Comparison of ENCODE assay signal across 18 cellular contexts in the genomic region with DNA sequence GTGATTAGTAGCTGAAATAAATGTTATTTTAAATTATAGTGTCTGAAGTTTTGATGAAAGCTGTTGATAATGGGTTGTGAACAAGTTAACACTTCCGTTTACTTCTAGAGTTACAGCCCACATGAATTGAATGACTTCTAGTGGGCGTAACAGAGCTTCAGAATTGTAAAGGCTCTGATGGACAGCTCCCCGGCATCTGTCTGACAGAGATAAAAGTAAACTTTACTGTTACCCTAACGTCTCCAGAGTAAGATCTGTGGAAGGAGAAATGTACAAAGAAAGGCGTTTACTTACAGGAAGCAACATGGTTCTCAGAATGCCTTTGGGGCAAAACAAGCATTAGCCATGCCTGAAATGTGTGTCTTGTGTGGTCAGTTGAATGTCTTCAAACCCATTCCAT.
"Had no signal": no experiment of that assay in that cellular context is flagged by ENCODE, and none has a peak within 500 bp of the region (broad histone marks: within the 10 kb centered on the region; RNA-seq: fewer than 3 reads in every experiment).

No MANE protein-coding gene starts in this region.

- DNase-seq: activated B cell treated with CpG ODN at 0.5 μM for 24 hours; activated CD4-positive, alpha-beta memory T cell treated with anti-CD3 and anti-CD28 coated beads for 36 hours; activated CD4-positive, alpha-beta T cell treated with anti-CD3 and anti-CD28 coated beads for 4 hours; effector CD4-positive, alpha-beta T cell; esophagus squamous epithelium; hippocampal formation; occipital lobe; psoas muscle; right cardiac atrium; stimulated activated CD4-positive, alpha-beta T cell treated with anti-CD3 and anti-CD28 coated beads, Interleukin-2, amount 100 ng/mL, for 48 hours; T1000; transverse colon; uterus had no signal

- H3K27ac Mint-ChIP-seq: activated B cell treated with CpG ODN at 0.5 μM for 24 hours; activated CD4-positive, alpha-beta memory T cell treated with anti-CD3 and anti-CD28 coated beads for 36 hours; activated naive CD8-positive, alpha-beta T cell; mesothelial cell of epicardium; nephron; stimulated activated naive CD8-positive, alpha-beta T cell treated with anti-CD3 and anti-CD28 coated beads, Interleukin-15, Interleukin-2, amounts not matched to agents 100 ng/mL and 50 ng/mL, for 24 hours had no signal

- H3K9me3 ChIP-seq: esophagus squamous epithelium, psoas muscle, transverse colon, uterus had no signal

- H3K4me1 ChIP-seq: psoas muscle, transverse colon, uterus had no signal

- H3K36me3 ChIP-seq: esophagus squamous epithelium, transverse colon, uterus had no signal

- H3K36me3 Mint-ChIP-seq: activated CD4-positive, alpha-beta memory T cell treated with anti-CD3 and anti-CD28 coated beads for 36 hours; activated naive CD8-positive, alpha-beta T cell; mesothelial cell of epicardium had no signal

- H3K27ac ChIP-seq: esophagus squamous epithelium, psoas muscle, transverse colon, uterus had no signal

- H3K4me3 Mint-ChIP-seq: activated B cell treated with CpG ODN at 0.5 μM for 24 hours; activated CD4-positive, alpha-beta memory T cell treated with anti-CD3 and anti-CD28 coated beads for 36 hours; activated naive CD8-positive, alpha-beta T cell; mesothelial cell of epicardium; nephron; stimulated activated naive CD8-positive, alpha-beta T cell treated with anti-CD3 and anti-CD28 coated beads, Interleukin-15, Interleukin-2, amounts not matched to agents 100 ng/mL and 50 ng/mL, for 24 hours had no signal

- H3K27me3 ChIP-seq: uterus had no signal

- H3K4me3 ChIP-seq: esophagus squamous epithelium, lung, psoas muscle, transverse colon, uterus had no signal

- H3K9me3 Mint-ChIP-seq: activated B cell treated with CpG ODN at 0.5 μM for 24 hours; activated CD4-positive, alpha-beta memory T cell treated with anti-CD3 and anti-CD28 coated beads for 36 hours; mesothelial cell of epicardium; stimulated activated naive CD8-positive, alpha-beta T cell treated with anti-CD3 and anti-CD28 coated beads, Interleukin-15, Interleukin-2, amounts not matched to agents 100 ng/mL and 50 ng/mL, for 24 hours had no signal

- H3K4me1 Mint-ChIP-seq: mesothelial cell of epicardium had no signal

- ATAC-seq: psoas muscle, right cardiac atrium had no signal
